9 cellular contexts compared by ENCODE assay signal in the genomic region with DNA sequence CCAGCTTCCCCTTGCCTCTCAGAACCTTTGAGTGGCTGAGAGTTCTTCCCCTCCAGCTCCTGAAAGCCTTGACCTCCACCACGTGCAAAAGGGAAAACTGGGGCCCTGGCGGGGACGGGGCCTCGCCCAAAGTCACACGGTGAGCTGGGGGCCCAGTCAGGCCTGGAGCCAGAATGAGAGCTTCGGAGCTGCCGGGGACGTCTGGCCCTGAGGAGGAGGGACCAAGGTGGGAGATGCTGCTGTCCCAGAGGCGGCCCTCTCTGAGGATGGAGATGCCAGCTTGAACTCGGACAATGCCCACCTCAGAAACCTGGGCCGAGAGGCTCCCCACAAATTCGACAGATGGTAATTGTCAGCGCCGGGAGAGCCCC. TPM values are rescaled to one million over a fixed set of nuclear protein-coding genes. Genes with fewer than 3 reads are reported as not detected.
A peak's percentile ranks its signal among the peaks of the same experiment; 100 is the strongest.
DNase-seq lines count a peak whose midpoint lies in the region; ATAC-seq, FAIRE-seq and TF ChIP-seq lines count a peak whose summit lies in the region.
"Had no signal": no experiment of that assay in that cellular context is flagged by ENCODE, and none has a peak within 500 bp of the region (broad histone marks: within the 10 kb centered on the region; RNA-seq: fewer than 3 reads in every experiment).

No MANE protein-coding gene starts in this region.

- 66 to 75% methylated on average over 8 to 14 of the region's 14 CpGs for WGBS in mesodermal cell (ENCODE audit: insufficient coverage in 2 of 2), 2 experiments

- H3K9me3 ChIP-seq in cardiac muscle cell (ENCODE audit: low read depth), result no peaks in the 10 kb centered on the region
- H3K9me3 ChIP-seq in mesodermal cell (ENCODE audit: control insufficient read depth, low read length), result no peaks in the 10 kb centered on the region
- H3K9me3 ChIP-seq in upper lobe of right lung, result no peaks in the 10 kb centered on the region

- no peaks in the 10 kb centered on the region for H3K36me3 ChIP-seq in cardiac muscle cell
- H3K36me3 ChIP-seq in brain microvascular endothelial cell (replicated peaks), result no peaks in the 10 kb centered on the region
- no peaks in the 10 kb centered on the region for H3K36me3 ChIP-seq in mesodermal cell (ENCODE audit: control insufficient read depth, insufficient read depth, low read length)
- H3K36me3 ChIP-seq in upper lobe of right lung, result no peaks in the 10 kb centered on the region

- in situ Hi-C loops in brain microvascular endothelial cell (cut with HindIII; ENCODE audit: low pct_ligation_motif_present, low sequenced_read_pairs), result no loop called here

- H3K4me3 ChIP-seq in cardiac muscle cell (peak overlapping the region; percentile 69), brain microvascular endothelial cell (ENCODE audit: low read depth, low read length) (peak overlapping the region; percentile 92), mesodermal cell (ENCODE audit: extremely low read depth, insufficient read depth, low read length, poor library complexity, severe bottlenecking) (peak overlapping the region; percentile 95), upper lobe of right lung (peak overlapping the region; percentile 93)

- ATAC-seq in left ventricle myocardium superior (no peak), upper lobe of right lung (no peak)

- H3K27ac ChIP-seq in cardiac muscle cell (no peak overlapping the region), brain microvascular endothelial cell (no peak overlapping the region), mesodermal cell (ENCODE audit: low read depth, low read length, severe bottlenecking) (no peak overlapping the region), upper lobe of right lung (no peak overlapping the region)

- DNase-seq in cardiac muscle cell (ENCODE audit: low read depth in 1 of 2, low spot score in 1 of 2), result no peak
- no peak for DNase-seq in left ventricle myocardium superior
- no peak for DNase-seq in brain microvascular endothelial cell
- DNase-seq in upper lobe of right lung, result no peak
- no peak for DNase-seq in globus pallidus (ENCODE audit: low spot score)
- DNase-seq in urothelium cell line (ENCODE audit: low spot score), result no peak
- no peak for DNase-seq in stimulated activated CD4-positive, alpha-beta T cell treated with anti-CD3 and anti-CD28 coated beads, Interleukin-12 subunit alpha, Interleukin-12 subunit beta, amount 100 ng/mL, for 4 hours

- H3K27me3 ChIP-seq in cardiac muscle cell, result peaks cover 15% of the 10 kb centered on the region
- no peaks in the 10 kb centered on the region for H3K27me3 ChIP-seq in brain microvascular endothelial cell (replicated peaks)
- no peaks in the 10 kb centered on the region for H3K27me3 ChIP-seq in upper lobe of right lung

- no peak for FAIRE-seq in urothelium cell line (lab: Jason Lieb, UNC)
- FAIRE-seq: frontal cortex had no signal

- no peaks in the 10 kb centered on the region for H3K4me1 ChIP-seq in cardiac muscle cell (ENCODE audit: low read depth)
- peaks cover 6% of the 10 kb centered on the region for H3K4me1 ChIP-seq in mesodermal cell (ENCODE audit: control insufficient read depth, insufficient read depth, low read length, poor library complexity, severe bottlenecking)
- H3K4me1 ChIP-seq in upper lobe of right lung, result peaks cover 4% of the 10 kb centered on the region

- TF ChIP-seq CTCF in cardiac muscle cell (IDR thresholded peaks at IDR 0.05; ENCODE audit: low read depth, low read length) (no peak), brain microvascular endothelial cell (IDR thresholded peaks at IDR 0.05; ENCODE audit: low read depth, low read length, missing control alignments) (no peak), upper lobe of right lung (IDR thresholded peaks at IDR 0.05) (no peak)

- intact Hi-C loops in left ventricle myocardium superior (cut with micrococcal nuclease) (no loop called here), upper lobe of right lung (cut with DNase I) (no loop called here)

RNA-seq across cellular contexts. Expression of gene AK8, which starts 0.7 kb away (rescaled TPM):
- 0.25 and 0.83 TPM in 2 replicates for total RNA-seq in cardiac muscle cell
- polyA plus RNA-seq in cardiac muscle cell, result 0.70 and 1.9 TPM in 2 replicates
- 0.42 TPM for total RNA-seq in left ventricle myocardium superior
- polyA plus RNA-seq in mesodermal cell (2013, experiment 1 of 2), result 0.85 TPM
- 0.71 TPM for polyA plus RNA-seq in mesodermal cell (2013, experiment 2 of 2)
- 0.55 TPM for total RNA-seq in upper lobe of right lung

RNA-seq across cellular contexts. Expression of gene SPACA9, which starts 1.3 kb away (rescaled TPM):
- 4.8 and 6.4 TPM in 2 replicates for total RNA-seq in cardiac muscle cell
- polyA plus RNA-seq in cardiac muscle cell, result 7.8 and 13.2 TPM in 2 replicates
- 4.4 TPM for total RNA-seq in left ventricle myocardium superior
- polyA plus RNA-seq in mesodermal cell (2013, experiment 1 of 2), result 5.6 TPM
- polyA plus RNA-seq in mesodermal cell (2013, experiment 2 of 2), result 6.4 TPM
- 3.3 TPM for total RNA-seq in upper lobe of right lung
